ENCODE assay signal across 20 cellular contexts in genomic region chr2:167181134-167181533, GRCh38.
DNase-seq lines count a peak whose midpoint lies in the region; ATAC-seq and TF ChIP-seq lines count a peak whose summit lies in the region.
"Had no signal": no experiment of that assay in that cellular context is flagged by ENCODE, and none has a peak within 500 bp of the region (broad histone marks: within the 10 kb centered on the region; RNA-seq: fewer than 3 reads in every experiment).

No MANE protein-coding gene starts in this region.

- in situ Hi-C loops in mammary epithelial cell (cut with MboI; ENCODE audit: low sequenced_read_pairs in 2 of 2): no loop called here

- no peaks in the 10 kb centered on the region for H3K27me3 ChIP-seq in PC-3 (ENCODE audit: low read length)
- H3K27me3 ChIP-seq in mammary epithelial cell (ENCODE audit: insufficient read depth, low read length): no peaks in the 10 kb centered on the region
- no peaks in the 10 kb centered on the region for H3K27me3 ChIP-seq in H9 (ENCODE audit: insufficient read depth, low read length)
- no peaks in the 10 kb centered on the region for H3K27me3 ChIP-seq in neuronal stem cell (ENCODE audit: control insufficient read depth in 3 of 3, insufficient read depth in 3 of 3, low read depth in 1 of 3, low read length in 3 of 3)

- intact Hi-C loops in PC-3 (cut with micrococcal nuclease): loop anchor here (1.0 to 2.0 kb wide), 2 partner anchors 40 to 47 kb away; no protein-coding TSS in a partner anchor
- intact Hi-C loops in mammary epithelial cell (cut with micrococcal nuclease): loop anchor here (2.0 to 5.0 kb wide), 2 partner anchors 34 to 54 kb away; no protein-coding TSS in a partner anchor

- H3K27ac ChIP-seq in PC-3 (ENCODE audit: low read length): peak overlapping the region; percentile 90
- peak overlapping the region; percentile 34 for H3K27ac ChIP-seq in mammary epithelial cell (ENCODE audit: insufficient read depth, low read depth, low read length)
- H3K27ac ChIP-seq in H9 (ENCODE audit: insufficient read length, low read depth, low read length): no peak overlapping the region
- no peak overlapping the region for H3K27ac ChIP-seq in neuronal stem cell (replicated peaks; ENCODE audit: low read length)

- H3K79me2 ChIP-seq in PC-3 (ENCODE audit: low read length): no peaks in the 10 kb centered on the region
- H3K79me2 ChIP-seq in mammary epithelial cell (ENCODE audit: insufficient read depth, low read length): no peaks in the 10 kb centered on the region
- H3K79me2 ChIP-seq in H9 (ENCODE audit: insufficient read depth, low read length): no peaks in the 10 kb centered on the region

- H4K8ac ChIP-seq in H9 (replicated peaks; ENCODE audit: insufficient read length, low read depth, low read length) (no peak overlapping the region), neuronal stem cell (ENCODE audit: low read depth, low read length) (no peak overlapping the region)

- no peak overlapping the region for H2AFZ ChIP-seq in PC-3 (ENCODE audit: low read length)
- peak overlapping the region; percentile 28 for H2AFZ ChIP-seq in mammary epithelial cell (ENCODE audit: low read depth, low read length)
- H2AFZ ChIP-seq in H9 (ENCODE audit: low read length): no peak overlapping the region
- H2AFZ ChIP-seq in neuronal stem cell (ENCODE audit: low read length): no peak overlapping the region

- H3K36me3 ChIP-seq in PC-3 (ENCODE audit: low read depth, low read length) (no peaks in the 10 kb centered on the region), mammary epithelial cell (ENCODE audit: insufficient read depth, low read length) (no peaks in the 10 kb centered on the region), neuronal stem cell (replicated peaks in 1 of 2; ENCODE audit: control insufficient read depth in 2 of 2, insufficient read depth in 2 of 2, low read length in 2 of 2) (no peaks in the 10 kb centered on the region)

- H3K23ac ChIP-seq in H9 (ENCODE audit: insufficient read length, low read depth, low read length) (no peak overlapping the region), neuronal stem cell (ENCODE audit: low read depth, low read length, poor library complexity) (no peak overlapping the region)

- H2BK15ac ChIP-seq in H9 (ENCODE audit: low read depth, low read length) (no peak overlapping the region), neuronal stem cell (ENCODE audit: low read length) (no peak overlapping the region)

- H3K79me1 ChIP-seq in H9 (ENCODE audit: insufficient read depth, low read depth, low read length, poor library complexity, severe bottlenecking) (no peaks in the 10 kb centered on the region), neuronal stem cell (ENCODE audit: low read depth, low read length) (no peaks in the 10 kb centered on the region)

- POLR2A ChIA-PET in PC-3 (lab: Charles Lee; ENCODE audit: unreplicated experiment): no interaction called here

- dilution Hi-C loops in mammary epithelial cell (cut with HindIII; ENCODE audit: low sequenced_read_pairs): no loop called here

- no peak overlapping the region for H3K4ac ChIP-seq in H9 (ENCODE audit: low read depth, low read length)
- no peak overlapping the region for H3K4ac ChIP-seq in neuronal stem cell (ENCODE audit: low read length)

- H2AK5ac ChIP-seq in H9 (ENCODE audit: insufficient read length, low read length): no peak overlapping the region
- no peak overlapping the region for H2AK5ac ChIP-seq in neuronal stem cell (ENCODE audit: low read depth, low read length)

- no peak overlapping the region for H3K4me3 Mint-ChIP-seq in H9
- H3K4me3 Mint-ChIP-seq: activated naive CD8-positive, alpha-beta T cell treated with anti-CD3 and anti-CD28 coated beads, Interleukin-2, amount 10 ng/mL, durations not matched to agents 7 days and 5 days; endodermal cell; neural crest cell had no signal

- no peaks in the 10 kb centered on the region; a peak in 2 of 7 replicates for H3K36me3 Mint-ChIP-seq in H9 (ENCODE audit: insufficient read depth in 1 of 3, low read depth in 3 of 3)
- H3K36me3 Mint-ChIP-seq: activated naive CD8-positive, alpha-beta T cell treated with anti-CD3 and anti-CD28 coated beads, Interleukin-2, amount 10 ng/mL, durations not matched to agents 7 days and 5 days had no signal

- no peak overlapping the region for H2BK20ac ChIP-seq in H9 (ENCODE audit: low read depth, low read length, poor library complexity, severe bottlenecking)

- H3K9ac ChIP-seq in PC-3 (ENCODE audit: low read length) (peak overlapping the region; percentile 32), mammary epithelial cell (ENCODE audit: insufficient read depth, low read length) (no peak overlapping the region), H9 (ENCODE audit: extremely low read depth, insufficient read length, low read length) (no peak overlapping the region), neuronal stem cell (ENCODE audit: low read depth, low read length, poor library complexity) (no peak overlapping the region)

- BruUV-seq in PC-3 (replicated peaks; lab: Mats Ljungman, UMichigan): no TSS peak
- BruUV-seq in mammary epithelial cell (replicated peaks; lab: Mats Ljungman, UMichigan): no TSS peak

- H4K5ac ChIP-seq in H9 (ENCODE audit: insufficient read length, low read depth, low read length): no peak overlapping the region

- DNase-seq in Daoy (ENCODE audit: low read depth) (peak; percentile 12), PC-3 (peak; percentile 90), mammary epithelial cell (peak; percentile 74), kidney tubule cell (ENCODE audit: low spot score) (peak; percentile 54), H9 (no peak), neuronal stem cell (ENCODE audit: low spot score) (no peak), GDM1 (lab: John Stamatoyannopoulos, UW) (no peak), NCI-H2171 (lab: John Stamatoyannopoulos, UW) (no peak)
- DNase-seq: activated CD4-positive, alpha-beta T cell treated with anti-CD3 and anti-CD28 coated beads, Interleukin-2, amount 50 U/mL, for 4 hours; activated naive CD8-positive, alpha-beta T cell treated with anti-CD3 and anti-CD28 coated beads, Interleukin-2, amount 10 ng/mL, durations not matched to agents 7 days and 5 days; activated T-cell treated with anti-CD3 and anti-CD28 coated beads, Interleukin-2, amount 50 U/mL, for 48 hours; AML-193; Calu3; cerebellar nuclear complex; endodermal cell; head of caudate nucleus; mesenchymal stem cell; MM.1S; NCI-H1694 treated with DMSO at 0.1 percent for 48 hours had no signal

- H3K56ac ChIP-seq in H9 (ENCODE audit: insufficient read length, low read depth, low read length): no peak overlapping the region

- H3K4me1 Mint-ChIP-seq in H9: 0 out of 4 replicates have a peak, but pooled peaks cover 0 to 6% of the 10 kb centered on the region in 2 experiments
- H3K4me1 Mint-ChIP-seq: activated naive CD8-positive, alpha-beta T cell treated with anti-CD3 and anti-CD28 coated beads, Interleukin-2, amount 10 ng/mL, durations not matched to agents 7 days and 5 days; endodermal cell; neural crest cell had no signal

- H4K20me1 ChIP-seq in PC-3 (ENCODE audit: low read length) (no peaks in the 10 kb centered on the region), mammary epithelial cell (ENCODE audit: insufficient read depth, low read length) (no peaks in the 10 kb centered on the region), H9 (ENCODE audit: control insufficient read depth, insufficient read depth, insufficient read length) (no peaks in the 10 kb centered on the region)

- ATAC-seq in PC-3: peak; percentile 94

- H3K23me2 ChIP-seq in H9 (ENCODE audit: insufficient read length, low read depth, low read length, poor library complexity, severe bottlenecking): no peaks in the 10 kb centered on the region

- no peak overlapping the region for H3K27ac Mint-ChIP-seq in H9
- H3K27ac Mint-ChIP-seq: activated naive CD8-positive, alpha-beta T cell treated with anti-CD3 and anti-CD28 coated beads, Interleukin-2, amount 10 ng/mL, durations not matched to agents 7 days and 5 days; endodermal cell had no signal

- H3K4me2 ChIP-seq in PC-3 (ENCODE audit: low read length) (peak overlapping the region; percentile 67), mammary epithelial cell (ENCODE audit: insufficient read depth, low read depth, low read length) (peak overlapping the region; percentile 31), H9 (ENCODE audit: insufficient read depth, insufficient read length, low read length) (no peak overlapping the region), neuronal stem cell (ENCODE audit: insufficient read depth, low read length, poor library complexity, severe bottlenecking) (no peak overlapping the region)

- no peaks in the 10 kb centered on the region for H3K9me2 ChIP-seq in PC-3 (replicated peaks; ENCODE audit: low read length)

- TF ChIP-seq CTCF in PC-3 (conservative IDR thresholded peaks at IDR 0.05; ENCODE audit: low read depth, low read length) (no peak), mammary epithelial cell (conservative IDR thresholded peaks at IDR 0.05 in 1 of 2, IDR thresholded peaks at IDR 0.05 in 1 of 2; ENCODE audit: extremely low read depth in 1 of 2, insufficient read depth in 1 of 2, low read depth in 1 of 2, low read length in 2 of 2) (no peak), H9 (conservative IDR thresholded peaks at IDR 0.05) (no peak)

- no peak overlapping the region for H3K4me3 ChIP-seq in PC-3 (ENCODE audit: low read length)
- H3K4me3 ChIP-seq in mammary epithelial cell (replicated peaks in 1 of 3; ENCODE audit: insufficient read depth in 1 of 3, low read depth in 2 of 3, low read length in 3 of 3): no peak overlapping the region
- H3K4me3 ChIP-seq in neuronal stem cell (ENCODE audit: low read length in 2 of 2): no peak overlapping the region

- H2BK12ac ChIP-seq in H9 (ENCODE audit: insufficient read length, low read depth, low read length) (no peak overlapping the region), neuronal stem cell (ENCODE audit: low read length) (no peak overlapping the region)

- WGBS in mammary epithelial cell (ENCODE audit: low coverage, missing lambda C conversion rate): 13% methylated on average over 3 of the region's 3 CpGs
- WGBS in H9 (ENCODE audit: extremely low coverage, insufficient read length, low lambda C conversion rate): no CpG with 5 or more reads among the region's 3 CpGs
- no CpG with 5 or more reads among the region's 3 CpGs for WGBS in neuronal stem cell (ENCODE audit: extremely low coverage in 2 of 2, insufficient read length in 2 of 2, insufficient replicate concordance in 1 of 2), 2 donors

- H3K9me3 ChIP-seq in PC-3 (ENCODE audit: low read length) (no peaks in the 10 kb centered on the region), mammary epithelial cell (replicated peaks; ENCODE audit: insufficient read depth, low read length) (no peaks in the 10 kb centered on the region), H9 (ENCODE audit: control insufficient read depth, low read depth, low read length) (no peaks in the 10 kb centered on the region), neuronal stem cell (replicated peaks in 1 of 2; ENCODE audit: control insufficient read depth in 2 of 2, insufficient read depth in 1 of 2, low read depth in 1 of 2, low read length in 2 of 2) (peaks cover 0 to under 1% of the 10 kb centered on the region in 2 donors)

- H3T11ph ChIP-seq in H9 (ENCODE audit: low read length): no peak overlapping the region

- CTCF ChIA-PET in PC-3 (lab: Charles Lee): no interaction called here
- CTCF ChIA-PET in mammary epithelial cell (lab: Charles Lee; ENCODE audit: low non-redundant PET): no interaction called here

- peaks cover 4% of the 10 kb centered on the region in 2 experiments; a peak in 2 of 5 replicates for H3K9me3 Mint-ChIP-seq in H9
- H3K9me3 Mint-ChIP-seq: activated naive CD8-positive, alpha-beta T cell treated with anti-CD3 and anti-CD28 coated beads, Interleukin-2, amount 10 ng/mL, durations not matched to agents 7 days and 5 days; endodermal cell had no signal

- H3K4me1 ChIP-seq in PC-3 (ENCODE audit: insufficient read depth, low read length): peaks cover 21% of the 10 kb centered on the region
- peaks cover 16% of the 10 kb centered on the region for H3K4me1 ChIP-seq in mammary epithelial cell (ENCODE audit: insufficient read depth, low read length)
- no peaks in the 10 kb centered on the region for H3K4me1 ChIP-seq in H9 (ENCODE audit: insufficient read depth, low read length)
- no peaks in the 10 kb centered on the region for H3K4me1 ChIP-seq in neuronal stem cell (ENCODE audit: control insufficient read depth in 2 of 2, insufficient read depth in 1 of 2, low read depth in 1 of 2, low read length in 2 of 2)

- no peaks in the 10 kb centered on the region for H3K27me3 Mint-ChIP-seq in H9 (ENCODE audit: low read depth)
- H3K27me3 Mint-ChIP-seq: activated naive CD8-positive, alpha-beta T cell treated with anti-CD3 and anti-CD28 coated beads, Interleukin-2, amount 10 ng/mL, durations not matched to agents 7 days and 5 days had no signal

- no peak overlapping the region for H3K14ac ChIP-seq in H9 (ENCODE audit: insufficient read depth, low read length)
- H3K14ac ChIP-seq in neuronal stem cell (ENCODE audit: low read length): no peak overlapping the region

- H2BK120ac ChIP-seq in H9 (ENCODE audit: low read depth, low read length, poor library complexity, severe bottlenecking): no peak overlapping the region
- H2BK120ac ChIP-seq in neuronal stem cell (ENCODE audit: low read depth, low read length): no peak overlapping the region

- no peak overlapping the region for H3K18ac ChIP-seq in H9 (ENCODE audit: insufficient read length, low read depth, low read length)
- no peak overlapping the region for H3K18ac ChIP-seq in neuronal stem cell (ENCODE audit: low read length)

- H2BK5ac ChIP-seq in H9 (ENCODE audit: insufficient read length, low read length) (no peak overlapping the region), neuronal stem cell (ENCODE audit: low read length) (no peak overlapping the region)

- peaks cover 5% of the 10 kb centered on the region for H3F3A ChIP-seq in PC-3 (ENCODE audit: low read length, unreplicated experiment)

- no peak overlapping the region for H4K91ac ChIP-seq in H9 (ENCODE audit: insufficient read length, low read depth, low read length)
- no peak overlapping the region for H4K91ac ChIP-seq in neuronal stem cell (ENCODE audit: low read depth, low read length, poor library complexity)

Comparison
In these comparisons a context has a peak if more than half of its experiments do, and no peak if none do; other contexts are left out.
1. DNase-seq: peak in Daoy (single experiment), PC-3 (single experiment), mammary epithelial cell (single experiment) and kidney tubule cell (single experiment); none in H9 (single experiment), neuronal stem cell (single experiment), GDM1 (single experiment) and NCI-H2171 (single experiment).
2. H3K27ac ChIP-seq: peak in PC-3 (single experiment) and mammary epithelial cell (single experiment); none in H9 (single experiment) and neuronal stem cell (single experiment).
3. H3K4me2 ChIP-seq: peak in PC-3 (single experiment) and mammary epithelial cell (single experiment); none in H9 (single experiment) and neuronal stem cell (single experiment).